Comparison of ENCODE assay signal across 7 cellular contexts in the genomic region with DNA sequence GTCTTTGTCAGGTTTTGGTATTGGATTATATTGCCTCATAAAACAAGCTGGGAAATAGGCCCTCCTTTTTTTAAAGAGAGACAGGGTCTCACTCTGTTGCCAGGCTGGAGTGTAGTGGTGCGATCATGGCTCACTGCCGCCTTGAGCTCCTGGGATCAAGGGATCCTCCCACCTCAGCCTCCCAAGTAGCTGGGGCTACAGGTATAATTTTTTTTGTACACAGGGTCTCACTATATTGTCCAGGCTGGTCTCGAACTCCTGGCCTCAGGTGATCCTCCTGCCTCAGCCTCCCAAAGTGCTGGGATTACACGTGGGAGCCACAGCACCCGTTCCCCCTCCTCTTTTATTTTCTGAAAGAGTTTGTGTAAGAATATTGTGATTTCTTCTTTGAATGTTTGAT. TPM values are rescaled to one million over a fixed set of nuclear protein-coding genes. Genes with fewer than 3 reads are reported as not detected.
"Had no signal": no experiment of that assay in that cellular context is flagged by ENCODE, and none has a peak within 500 bp of the region (broad histone marks: within the 10 kb centered on the region; RNA-seq: fewer than 3 reads in every experiment).

No MANE protein-coding gene starts in this region.

RNA-seq across cellular contexts. Expression of a gene that starts 22.0 kb away (rescaled TPM):
- total RNA-seq: GM23248, H4, H7, HepG2, HFFc6, HT1080 had no signal
- polyA plus RNA-seq: GM23248, IgD-negative memory B cell had no signal
